1 cellular context compared by ENCODE assay signal in genomic region chr7:135942614-135943013, GRCh38.
TF ChIP-seq lines count a peak whose summit lies in the region.

No MANE protein-coding gene starts in this region.

TF ChIP-seq in K562, 482 proteins besides CTCF, POLR2A, EP300 and RAD21 (continued from another document):
- 0 out of 6 replicates have a peak, but pooled peaks of 1 of the 3 experiments have one; percentile 10 for TF ChIP-seq ZBTB11 (CRISPR knock-in tag; IDR thresholded peaks at IDR 0.05)
- no peak for TF ChIP-seq SMARCB1 (IDR thresholded peaks at IDR 0.05; ENCODE audit: insufficient read length, low read depth)
- TF ChIP-seq NFRKB (IDR thresholded peaks at IDR 0.05; ENCODE audit: low read depth), result 0 out of 2 replicates have a peak, but pooled peaks have one; percentile 7
- TF ChIP-seq ZNF507 (tag; conservative IDR thresholded peaks at IDR 0.05), result no peak
- TF ChIP-seq BRD9 (IDR thresholded peaks at IDR 0.05; ENCODE audit: low read depth, partially characterized antibody), result peak; percentile 29
- TF ChIP-seq CEBPG (CRISPR knock-in tag; IDR thresholded peaks at IDR 0.05), result no peak
- TF ChIP-seq CEBPG (tag; conservative IDR thresholded peaks at IDR 0.05 in 1 of 2, IDR thresholded peaks at IDR 0.05 in 1 of 2), result 0 out of 4 replicates have a peak, but pooled peaks of 1 of the 2 experiments have one; percentile 5
- no peak for TF ChIP-seq ATF4 (CRISPR knock-in tag; IDR thresholded peaks at IDR 0.05)
- TF ChIP-seq SFPQ (IDR thresholded peaks at IDR 0.05; ENCODE audit: low read depth, low read length), result no peak
- TF ChIP-seq ZNF592 (IDR thresholded peaks at IDR 0.05), result 0 out of 2 replicates have a peak, but pooled peaks have one; percentile 6
- TF ChIP-seq ZNF639 (CRISPR knock-in tag; conservative IDR thresholded peaks at IDR 0.05 in 1 of 2, IDR thresholded peaks at IDR 0.05 in 1 of 2), result 0 out of 4 replicates have a peak, but pooled peaks of 1 of the 2 experiments have one; percentile 0
- no peak for TF ChIP-seq NR2C1 (IDR thresholded peaks at IDR 0.05)
- 0 out of 2 replicates have a peak, but pooled peaks have one; percentile 17 for TF ChIP-seq NR2C1 (tag; IDR thresholded peaks at IDR 0.05)
- no peak for TF ChIP-seq ILF3 (IDR thresholded peaks at IDR 0.05; ENCODE audit: borderline replicate concordance)
- no peak for TF ChIP-seq FOXK1 (CRISPR knock-in tag; IDR thresholded peaks at IDR 0.05; ENCODE audit: borderline replicate concordance)
